1 cellular context compared by ENCODE assay signal in the genomic region with DNA sequence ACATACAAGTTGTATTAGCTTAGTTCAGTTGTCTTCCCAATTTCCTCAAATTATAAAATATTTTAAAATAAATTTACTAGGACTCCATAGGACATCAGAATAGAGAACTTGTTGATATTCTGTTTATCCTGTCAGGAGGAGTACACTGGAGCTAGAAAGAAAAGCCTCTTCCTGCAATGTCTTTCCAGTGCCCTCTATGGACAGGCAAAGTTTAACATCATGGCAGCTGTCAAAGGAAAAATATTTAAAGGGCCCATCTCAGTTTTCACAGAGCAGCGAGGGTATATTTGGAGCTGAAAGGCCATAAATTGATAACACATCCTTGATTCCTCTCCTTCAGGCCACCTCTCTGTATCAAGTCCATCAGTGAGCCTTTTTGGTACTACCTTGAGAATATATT.
TF ChIP-seq lines count a peak whose summit lies in the region.

No MANE protein-coding gene starts in this region.

TF ChIP-seq in HCT116, 20 proteins besides CTCF, POLR2A, EP300 and RAD21 (continued from another document):
- TF ChIP-seq, protein P1, sequence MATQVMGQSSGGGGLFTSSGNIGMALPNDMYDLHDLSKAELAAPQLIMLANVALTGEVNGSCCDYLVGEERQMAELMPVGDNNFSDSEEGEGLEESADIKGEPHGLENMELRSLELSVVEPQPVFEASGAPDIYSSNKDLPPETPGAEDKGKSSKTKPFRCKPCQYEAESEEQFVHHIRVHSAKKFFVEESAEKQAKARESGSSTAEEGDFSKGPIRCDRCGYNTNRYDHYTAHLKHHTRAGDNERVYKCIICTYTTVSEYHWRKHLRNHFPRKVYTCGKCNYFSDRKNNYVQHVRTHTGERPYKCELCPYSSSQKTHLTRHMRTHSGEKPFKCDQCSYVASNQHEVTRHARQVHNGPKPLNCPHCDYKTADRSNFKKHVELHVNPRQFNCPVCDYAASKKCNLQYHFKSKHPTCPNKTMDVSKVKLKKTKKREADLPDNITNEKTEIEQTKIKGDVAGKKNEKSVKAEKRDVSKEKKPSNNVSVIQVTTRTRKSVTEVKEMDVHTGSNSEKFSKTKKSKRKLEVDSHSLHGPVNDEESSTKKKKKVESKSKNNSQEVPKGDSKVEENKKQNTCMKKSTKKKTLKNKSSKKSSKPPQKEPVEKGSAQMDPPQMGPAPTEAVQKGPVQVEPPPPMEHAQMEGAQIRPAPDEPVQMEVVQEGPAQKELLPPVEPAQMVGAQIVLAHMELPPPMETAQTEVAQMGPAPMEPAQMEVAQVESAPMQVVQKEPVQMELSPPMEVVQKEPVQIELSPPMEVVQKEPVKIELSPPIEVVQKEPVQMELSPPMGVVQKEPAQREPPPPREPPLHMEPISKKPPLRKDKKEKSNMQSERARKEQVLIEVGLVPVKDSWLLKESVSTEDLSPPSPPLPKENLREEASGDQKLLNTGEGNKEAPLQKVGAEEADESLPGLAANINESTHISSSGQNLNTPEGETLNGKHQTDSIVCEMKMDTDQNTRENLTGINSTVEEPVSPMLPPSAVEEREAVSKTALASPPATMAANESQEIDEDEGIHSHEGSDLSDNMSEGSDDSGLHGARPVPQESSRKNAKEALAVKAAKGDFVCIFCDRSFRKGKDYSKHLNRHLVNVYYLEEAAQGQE (IDR thresholded peaks at IDR 0.05; ENCODE audit: low read depth) = no peak
- TF ChIP-seq FOSL1 (IDR thresholded peaks at IDR 0.05; ENCODE audit: low read depth) (no peak), CBX3 (IDR thresholded peaks at IDR 0.05; ENCODE audit: low read depth) (no peak)
